11 cellular contexts compared by ENCODE assay signal in genomic region chr9:133485531-133486260, GRCh38. TPM values are rescaled to one million over a fixed set of nuclear protein-coding genes. Genes with fewer than 3 reads are reported as not detected.
DNase-seq lines count a peak whose midpoint lies in the region; ATAC-seq and TF ChIP-seq lines count a peak whose summit lies in the region.
"Had no signal": no experiment of that assay in that cellular context is flagged by ENCODE, and none has a peak within 500 bp of the region (broad histone marks: within the 10 kb centered on the region; RNA-seq: fewer than 3 reads in every experiment).

No MANE protein-coding gene starts in this region.

- H3K4me2 ChIP-seq in parathyroid adenoma (ENCODE audit: low read length) (no peak overlapping the region), H9 (ENCODE audit: insufficient read depth, insufficient read length, low read length) (no peak overlapping the region)

- H3K9ac ChIP-seq in parathyroid adenoma (no peak overlapping the region), H9 (ENCODE audit: extremely low read depth, insufficient read length, low read length) (no peak overlapping the region)

- WGBS in H9 (ENCODE audit: extremely low coverage, insufficient read length, low lambda C conversion rate), result no CpG with 5 or more reads among the region's 25 CpGs

- H3K9me3 ChIP-seq in parathyroid adenoma (ENCODE audit: control insufficient read depth, low read length) (no peaks in the 10 kb centered on the region), H9 (ENCODE audit: control insufficient read depth, low read depth, low read length) (no peaks in the 10 kb centered on the region)
- H3K9me3 ChIP-seq: tibial nerve had no signal

- no peak overlapping the region for H3K27ac ChIP-seq in HL-60 (replicated peaks)
- no peak overlapping the region for H3K27ac ChIP-seq in parathyroid adenoma
- H3K27ac ChIP-seq in H9 (ENCODE audit: insufficient read length, low read depth, low read length), result no peak overlapping the region
- H3K27ac ChIP-seq: coronary artery, tibial nerve had no signal

- peak; percentile 74 for ATAC-seq in activated CD8-positive, alpha-beta T cell treated with anti-CD3 and anti-CD28 coated beads, Interleukin-2, amount 10 ng/mL, durations not matched to agents 7 days and 5 days
- ATAC-seq in GM19397 (IDR thresholded peaks at IDR 0.05; ENCODE audit: unreplicated experiment), result no peak

- H3K79me1 ChIP-seq in H9 (ENCODE audit: insufficient read depth, low read depth, low read length, poor library complexity, severe bottlenecking), result no peaks in the 10 kb centered on the region

- H3K36me3 ChIP-seq in parathyroid adenoma (ENCODE audit: control insufficient read depth, insufficient read depth, low read length), result no peaks in the 10 kb centered on the region
- H3K36me3 ChIP-seq: tibial nerve had no signal

- H3K79me2 ChIP-seq in parathyroid adenoma (no peaks in the 10 kb centered on the region), H9 (ENCODE audit: insufficient read depth, low read length) (no peaks in the 10 kb centered on the region)

- DNase-seq in SIG-M5 treated with dmso at 0.1 percent for 504 hours (lab: John Stamatoyannopoulos, UW; ENCODE audit: unreplicated experiment), result peak; percentile 36
- no peak for DNase-seq in SIG-M5 (lab: John Stamatoyannopoulos, UW)
- DNase-seq in HL-60 (ENCODE audit: low read depth in 1 of 2, low spot score in 1 of 2), result peak; percentile 40 to 47
- DNase-seq in activated CD8-positive, alpha-beta T cell treated with anti-CD3 and anti-CD28 coated beads, Interleukin-2, amount 10 ng/mL, durations not matched to agents 7 days and 5 days, result peak; percentile 54
- DNase-seq in H9, result no peak
- no peak for DNase-seq in activated gamma-delta T cell treated with Interleukin-2 at 50 U/mL for 16 hours

- no peak overlapping the region for H2BK15ac ChIP-seq in H9 (ENCODE audit: low read depth, low read length)

- H3T11ph ChIP-seq in H9 (ENCODE audit: low read length), result no peak overlapping the region

- H2BK120ac ChIP-seq in H9 (ENCODE audit: low read depth, low read length, poor library complexity, severe bottlenecking), result no peak overlapping the region

- peaks cover 15% of the 10 kb centered on the region for H3K27me3 Mint-ChIP-seq in activated CD8-positive, alpha-beta T cell treated with anti-CD3 and anti-CD28 coated beads, Interleukin-2, amount 10 ng/mL, durations not matched to agents 7 days and 5 days (ENCODE audit: low read depth)
- H3K27me3 Mint-ChIP-seq in H9 (ENCODE audit: low read depth), result peaks cover 18% of the 10 kb centered on the region

- H4K5ac ChIP-seq in H9 (ENCODE audit: insufficient read length, low read depth, low read length), result no peak overlapping the region

- H3K4me3 Mint-ChIP-seq in activated CD8-positive, alpha-beta T cell treated with anti-CD3 and anti-CD28 coated beads, Interleukin-2, amount 10 ng/mL, durations not matched to agents 7 days and 5 days, result peak overlapping the region; percentile 53
- no peak overlapping the region for H3K4me3 Mint-ChIP-seq in H9

- H2AK5ac ChIP-seq in H9 (ENCODE audit: insufficient read length, low read length), result no peak overlapping the region

- no peak overlapping the region for H3K14ac ChIP-seq in H9 (ENCODE audit: insufficient read depth, low read length)

- no peak overlapping the region for H2BK20ac ChIP-seq in H9 (ENCODE audit: low read depth, low read length, poor library complexity, severe bottlenecking)

- no peak overlapping the region for H4K91ac ChIP-seq in H9 (ENCODE audit: insufficient read length, low read depth, low read length)

- peaks cover 13% of the 10 kb centered on the region for H3K4me1 Mint-ChIP-seq in activated CD8-positive, alpha-beta T cell treated with anti-CD3 and anti-CD28 coated beads, Interleukin-2, amount 10 ng/mL, durations not matched to agents 7 days and 5 days (ENCODE audit: low read depth)
- 0 out of 4 replicates have a peak, but pooled peaks cover 0 to 2% of the 10 kb centered on the region in 2 experiments for H3K4me1 Mint-ChIP-seq in H9

- H3K56ac ChIP-seq in H9 (ENCODE audit: insufficient read length, low read depth, low read length), result no peak overlapping the region

- peak overlapping the region; percentile 83 for H3K27ac Mint-ChIP-seq in activated CD8-positive, alpha-beta T cell treated with anti-CD3 and anti-CD28 coated beads, Interleukin-2, amount 10 ng/mL, durations not matched to agents 7 days and 5 days
- no peak overlapping the region for H3K27ac Mint-ChIP-seq in H9

- CTCF ChIA-PET in activated CD8-positive, alpha-beta T cell treated with anti-CD3 and anti-CD28 coated beads, Interleukin-2, amount 10 ng/mL, durations not matched to agents 7 days and 5 days (lab: Charles Lee), result interaction anchor here (1.0 to 2.2 kb wide), 12 partner anchors 9 to 464 kb away, joined by 3 to 20 read pairs (median 6); partner anchors contain the start of genes MED22 and RPL7A

- no peak overlapping the region for H4K8ac ChIP-seq in H9 (replicated peaks; ENCODE audit: insufficient read length, low read depth, low read length)

- no peaks in the 10 kb centered on the region for H3K9me3 Mint-ChIP-seq in activated CD8-positive, alpha-beta T cell treated with anti-CD3 and anti-CD28 coated beads, Interleukin-2, amount 10 ng/mL, durations not matched to agents 7 days and 5 days (ENCODE audit: insufficient read depth)
- no peaks in the 10 kb centered on the region; a peak in 1 of 5 replicates for H3K9me3 Mint-ChIP-seq in H9

- no peaks in the 10 kb centered on the region for H3K23me2 ChIP-seq in H9 (ENCODE audit: insufficient read length, low read depth, low read length, poor library complexity, severe bottlenecking)

- H3K36me3 Mint-ChIP-seq in activated CD8-positive, alpha-beta T cell treated with anti-CD3 and anti-CD28 coated beads, Interleukin-2, amount 10 ng/mL, durations not matched to agents 7 days and 5 days (ENCODE audit: low read depth), result no peaks in the 10 kb centered on the region
- no peaks in the 10 kb centered on the region for H3K36me3 Mint-ChIP-seq in H9 (ENCODE audit: insufficient read depth in 1 of 3, low read depth in 3 of 3)

- no peak overlapping the region for H2BK12ac ChIP-seq in H9 (ENCODE audit: insufficient read length, low read depth, low read length)

- H3K18ac ChIP-seq in H9 (ENCODE audit: insufficient read length, low read depth, low read length), result no peak overlapping the region

- TF ChIP-seq CTCF in HL-60 (IDR thresholded peaks at IDR 0.05; ENCODE audit: insufficient read depth, low read length) (no peak), parathyroid adenoma (IDR thresholded peaks at IDR 0.05) (no peak), H9 (conservative IDR thresholded peaks at IDR 0.05) (no peak)

- no peaks in the 10 kb centered on the region for H3K4me1 ChIP-seq in parathyroid adenoma
- H3K4me1 ChIP-seq in H9 (ENCODE audit: insufficient read depth, low read length), result no peaks in the 10 kb centered on the region

- no peak overlapping the region for H3K23ac ChIP-seq in H9 (ENCODE audit: insufficient read length, low read depth, low read length)

- H2BK5ac ChIP-seq in H9 (ENCODE audit: insufficient read length, low read length), result no peak overlapping the region

- H3K4ac ChIP-seq in H9 (ENCODE audit: low read depth, low read length), result no peak overlapping the region

- H2AFZ ChIP-seq in parathyroid adenoma, result peak overlapping the region; percentile 9
- H2AFZ ChIP-seq in H9 (ENCODE audit: low read length), result no peak overlapping the region

- POLR2A ChIA-PET in activated CD8-positive, alpha-beta T cell treated with anti-CD3 and anti-CD28 coated beads, Interleukin-2, amount 10 ng/mL, durations not matched to agents 7 days and 5 days (lab: Charles Lee), result interaction anchor here (1.0 to 1.6 kb wide), 3 partner anchors 23 to 137 kb away, joined by 4 to 5 read pairs (median 4); partner anchors contain the start of genes MED22 and RPL7A

- no peaks in the 10 kb centered on the region for H3K27me3 ChIP-seq in HL-60 (ENCODE audit: insufficient read depth, poor library complexity, severe bottlenecking)
- no peaks in the 10 kb centered on the region for H3K27me3 ChIP-seq in parathyroid adenoma (ENCODE audit: control insufficient read depth, insufficient read depth, low read length)
- no peaks in the 10 kb centered on the region for H3K27me3 ChIP-seq in H9 (ENCODE audit: insufficient read depth, low read length)
- H3K27me3 ChIP-seq: tibial nerve had no signal

- no peaks in the 10 kb centered on the region for H4K20me1 ChIP-seq in H9 (ENCODE audit: control insufficient read depth, insufficient read depth, insufficient read length)

- H3K4me3 ChIP-seq in HL-60 (replicated peaks; ENCODE audit: insufficient read depth, low read length), result no peak overlapping the region
- no peak overlapping the region for H3K4me3 ChIP-seq in parathyroid adenoma (ENCODE audit: low read depth, low read length)
- H3K4me3 ChIP-seq: coronary artery, tibial nerve had no signal

RNA-seq across cellular contexts. Expression of gene SLC2A6, which starts 6.8 kb away (rescaled TPM):
- 10 to 100 TPM; 14.1 to 17.0 TPM for total RNA-seq in activated CD8-positive, alpha-beta T cell treated with anti-CD3 and anti-CD28 coated beads, Interleukin-2, amount 10 ng/mL, durations not matched to agents 7 days and 5 days
- 18.7 and 19.5 TPM in 2 replicates for total RNA-seq in H9 (2021)

RNA-seq across cellular contexts. Expression of gene CACFD1, which starts 25.9 kb away (rescaled TPM):
- 1 to 10 TPM; 1.3 to 2.4 TPM for total RNA-seq in activated CD8-positive, alpha-beta T cell treated with anti-CD3 and anti-CD28 coated beads, Interleukin-2, amount 10 ng/mL, durations not matched to agents 7 days and 5 days
- total RNA-seq in H9 (2021), result 20.0 and 20.2 TPM in 2 replicates

RNA-seq across cellular contexts. Expression of gene MYMK, which starts 39.1 kb away (rescaled TPM):
- not detected for total RNA-seq in activated CD8-positive, alpha-beta T cell treated with anti-CD3 and anti-CD28 coated beads, Interleukin-2, amount 10 ng/mL, durations not matched to agents 7 days and 5 days
- total RNA-seq in H9 (2021), result not detected in 2 replicates
- total RNA-seq: kidney epithelial cell had no signal

RNA-seq across cellular contexts. Expression of gene ADAMTSL2, which starts 48.8 kb away (rescaled TPM):
- not detected for total RNA-seq in activated CD8-positive, alpha-beta T cell treated with anti-CD3 and anti-CD28 coated beads, Interleukin-2, amount 10 ng/mL, durations not matched to agents 7 days and 5 days
- total RNA-seq in H9 (2021), result 0.61 and 0.86 TPM in 2 replicates

Comparison
In these comparisons a context has a peak if more than half of its experiments do, and no peak if none do; other contexts are left out.
1. DNase-seq: peak in SIG-M5 treated with dmso at 0.1 percent for 504 hours (single experiment), HL-60 (2 of 2) and activated CD8-positive, alpha-beta T cell treated with anti-CD3 and anti-CD28 coated beads, Interleukin-2, amount 10 ng/mL, durations not matched to agents 7 days and 5 days (single experiment); none in SIG-M5 (single experiment), H9 (single experiment) and activated gamma-delta T cell treated with Interleukin-2 at 50 U/mL for 16 hours (single experiment).